7 cellular contexts compared by ENCODE assay signal in the genomic region with DNA sequence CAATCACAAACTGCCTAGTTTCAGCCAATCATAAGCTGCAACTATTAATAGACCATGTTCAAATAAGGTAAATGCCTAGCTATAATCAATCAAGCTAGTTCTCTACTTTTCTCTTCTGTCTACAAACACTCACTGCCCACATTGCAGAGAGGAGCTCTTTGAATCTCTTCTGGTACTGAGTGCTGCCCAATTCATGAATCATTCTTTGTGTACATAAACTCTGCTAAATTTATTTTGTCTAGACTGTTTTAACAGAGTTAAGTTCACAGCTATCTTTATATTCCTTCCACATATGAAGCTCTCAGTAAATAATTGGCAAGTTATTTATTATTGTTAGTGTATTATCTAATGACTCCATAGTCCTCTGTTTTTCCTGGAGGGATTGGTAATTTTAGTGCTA.
"Had no signal": no experiment of that assay in that cellular context is flagged by ENCODE, and none has a peak within 500 bp of the region (broad histone marks: within the 10 kb centered on the region; RNA-seq: fewer than 3 reads in every experiment).

No MANE protein-coding gene starts in this region.

- H3K4me3 ChIP-seq: GM23248, K562 had no signal

- H2AFZ ChIP-seq: GM23248 had no signal

- DNase-seq: GM23248, H9, HCEC 1CT, HFFc6, IMR-90, KG1 had no signal

- H3K27ac Mint-ChIP-seq: H9, HFFc6 had no signal

- ATAC-seq: K562 had no signal

- H3K4me3 Mint-ChIP-seq: H9, HFFc6 had no signal

- H3K9me3 Mint-ChIP-seq: H9 had no signal
